Comparison of ENCODE assay signal across 1 cellular context in genomic region chr2:39368846-39369245, GRCh38.
TF ChIP-seq lines count a peak whose summit lies in the region.

No MANE protein-coding gene starts in this region.

TF ChIP-seq in A549, 52 proteins besides CTCF, POLR2A, EP300 and RAD21 (continued from another document):
- TF ChIP-seq E2F6 (IDR thresholded peaks at IDR 0.05; ENCODE audit: borderline replicate concordance, low read depth), result no peak
- TF ChIP-seq CHD4 (IDR thresholded peaks at IDR 0.05; ENCODE audit: borderline replicate concordance), result no peak
- no peak for TF ChIP-seq RFX5 (IDR thresholded peaks at IDR 0.05)
- no peak for TF ChIP-seq REST (IDR thresholded peaks at IDR 0.05)
